12 cellular contexts compared by ENCODE assay signal in genomic region chr9:121289554-121290370, GRCh38. TPM values are rescaled to one million over a fixed set of nuclear protein-coding genes. Genes with fewer than 3 reads are reported as not detected.
DNase-seq lines count a peak whose midpoint lies in the region; ATAC-seq and TF ChIP-seq lines count a peak whose summit lies in the region.
"Had no signal": no experiment of that assay in that cellular context is flagged by ENCODE, and none has a peak within 500 bp of the region (broad histone marks: within the 10 kb centered on the region; RNA-seq: fewer than 3 reads in every experiment).

No MANE protein-coding gene starts in this region.

- CTCF ChIA-PET in HCT116 (lab: Charles Lee) = interaction anchor here (1.1 to 1.5 kb wide), 2 partner anchors 12 to 30 kb away, joined by 3 to 5 read pairs; no protein-coding TSS in a partner anchor

- DNase-seq in HCT116 (ENCODE audit: low read depth, low spot score) (no peak), RWPE2 (ENCODE audit: low spot score) (no peak), hepatocyte (ENCODE audit: low spot score) (no peak), activated gamma-delta T cell (lab: John Stamatoyannopoulos, UW) (no peak)
- DNase-seq in stimulated activated effector memory CD8-positive, alpha-beta T cell treated with anti-CD3 and anti-CD28 coated beads, Interleukin-12 subunit alpha, Interleukin-12 subunit beta, amount 100 ng/mL, for 72 hours (ENCODE audit: low spot score in 2 of 2) = no peak
- DNase-seq: naive thymus-derived CD4-positive, alpha-beta T cell; NCI-H1092; stimulated activated naive CD4-positive, alpha-beta T cell had no signal

- H3K79me2 ChIP-seq in HCT116 (ENCODE audit: insufficient read depth, low read length) (no peaks in the 10 kb centered on the region), hepatocyte (peaks cover 14% of the 10 kb centered on the region)

- RAD21 ChIA-PET in HCT116 (lab: Charles Lee; ENCODE audit: low non-redundant PET in 1 of 2, low total read pairs in 2 of 2, uncharacterized antibody in 2 of 2, unreplicated experiment in 2 of 2) = no interaction called here

- BruUV-seq in HCT116 (replicated peaks; lab: Mats Ljungman, UMichigan) = no TSS peak

- H3K9me2 ChIP-seq in HCT116 (ENCODE audit: insufficient read depth) (no peaks in the 10 kb centered on the region), hepatocyte (replicated peaks; ENCODE audit: insufficient read depth) (no peaks in the 10 kb centered on the region)

- WGBS in hepatocyte (ENCODE audit: low lambda C conversion rate, missing lambda C conversion rate) = 49% methylated on average over 11 of the region's 11 CpGs

- no peaks in the 10 kb centered on the region for H3K9me3 ChIP-seq in HCT116 (ENCODE audit: control insufficient read depth in 1 of 2, insufficient read depth in 1 of 2, low read depth in 1 of 2, low read length in 2 of 2)
- H3K9me3 ChIP-seq in RWPE2 (ENCODE audit: severe bottlenecking) = no peaks in the 10 kb centered on the region
- H3K9me3 ChIP-seq in hepatocyte (ENCODE audit: low read depth) = no peaks in the 10 kb centered on the region
- no peaks in the 10 kb centered on the region for H3K9me3 ChIP-seq in skeletal muscle tissue (ENCODE audit: control insufficient read depth in 3 of 3, low read length in 3 of 3)

- ATAC-seq in HCT116 = no peak
- no peak for ATAC-seq in RWPE2 (ENCODE audit: low read depth)
- ATAC-seq in stimulated activated effector memory CD8-positive, alpha-beta T cell treated with anti-CD3 and anti-CD28 coated beads, Interleukin-12 subunit alpha, Interleukin-12 subunit beta, amount 100 ng/mL, for 72 hours = no peak
- no peak for ATAC-seq in HG03442 (IDR thresholded peaks at IDR 0.05; ENCODE audit: unreplicated experiment)
- ATAC-seq in HG03139 (IDR thresholded peaks at IDR 0.05; ENCODE audit: unreplicated experiment) = no peak

- no peak overlapping the region for H3K27ac Mint-ChIP-seq in stimulated activated effector memory CD8-positive, alpha-beta T cell treated with anti-CD3 and anti-CD28 coated beads, Interleukin-12 subunit alpha, Interleukin-12 subunit beta, amount 100 ng/mL, for 72 hours
- H3K27ac Mint-ChIP-seq: naive thymus-derived CD4-positive, alpha-beta T cell had no signal

- H3K27me3 ChIP-seq in HCT116 (ENCODE audit: insufficient read depth, low read length) (no peaks in the 10 kb centered on the region), RWPE2 (ENCODE audit: insufficient read depth, poor library complexity, severe bottlenecking) (no peaks in the 10 kb centered on the region), hepatocyte (no peaks in the 10 kb centered on the region), skeletal muscle tissue (ENCODE audit: control insufficient read depth in 3 of 3, insufficient read depth in 3 of 3, low read length in 3 of 3) (no peaks in the 10 kb centered on the region)

- H3K4me1 ChIP-seq in HCT116 (ENCODE audit: control insufficient read depth in 1 of 2, insufficient read depth in 2 of 2, low read length in 2 of 2) (peaks cover 53 to 55% of the 10 kb centered on the region in 2 experiments), RWPE2 (ENCODE audit: insufficient read depth, poor library complexity, severe bottlenecking) (peaks cover 42% of the 10 kb centered on the region), hepatocyte (ENCODE audit: insufficient read depth) (peaks cover 51% of the 10 kb centered on the region), skeletal muscle tissue (ENCODE audit: control insufficient read depth in 3 of 3, insufficient read depth in 3 of 3, low read length in 3 of 3) (peaks cover 76 to 78% (median 77%) of the 10 kb centered on the region in 3 donors)

- H4K20me1 ChIP-seq in HCT116 (ENCODE audit: insufficient read depth) (no peaks in the 10 kb centered on the region), hepatocyte (ENCODE audit: insufficient read depth, poor library complexity, severe bottlenecking) (no peaks in the 10 kb centered on the region)

- H3K9ac ChIP-seq in HCT116 (ENCODE audit: low read length) = peak overlapping the region; percentile 70
- peak overlapping the region in 2 of 3 donors; percentile 44 to 66 for H3K9ac ChIP-seq in skeletal muscle tissue (ENCODE audit: low read depth in 1 of 3, low read length in 3 of 3)

- H3K4me2 ChIP-seq in HCT116 (ENCODE audit: low read length) (peak overlapping the region; percentile 84), hepatocyte (peak overlapping the region; percentile 59)

- H3K4me1 Mint-ChIP-seq in stimulated activated effector memory CD8-positive, alpha-beta T cell treated with anti-CD3 and anti-CD28 coated beads, Interleukin-12 subunit alpha, Interleukin-12 subunit beta, amount 100 ng/mL, for 72 hours = peaks cover 7% of the 10 kb centered on the region

- no peaks in the 10 kb centered on the region for H3K9me3 Mint-ChIP-seq in stimulated activated effector memory CD8-positive, alpha-beta T cell treated with anti-CD3 and anti-CD28 coated beads, Interleukin-12 subunit alpha, Interleukin-12 subunit beta, amount 100 ng/mL, for 72 hours
- H3K9me3 Mint-ChIP-seq: naive thymus-derived CD4-positive, alpha-beta T cell had no signal

- no peak overlapping the region for H2AFZ ChIP-seq in HCT116 (ENCODE audit: low read depth, low read length, poor library complexity, severe bottlenecking)
- no peak overlapping the region for H2AFZ ChIP-seq in hepatocyte

- no peak for TF ChIP-seq RAD21 in HCT116 (IDR thresholded peaks at IDR 0.05; ENCODE audit: low read depth)

- H3K4me3 Mint-ChIP-seq in stimulated activated effector memory CD8-positive, alpha-beta T cell treated with anti-CD3 and anti-CD28 coated beads, Interleukin-12 subunit alpha, Interleukin-12 subunit beta, amount 100 ng/mL, for 72 hours = no peak overlapping the region
- H3K4me3 Mint-ChIP-seq: naive thymus-derived CD4-positive, alpha-beta T cell had no signal

- no peak for TF ChIP-seq POLR2A in HCT116 (IDR thresholded peaks at IDR 0.05; ENCODE audit: borderline replicate concordance, extremely low read depth, insufficient read depth, insufficient read length)

- no peaks in the 10 kb centered on the region for H3K36me3 ChIP-seq in HCT116 (ENCODE audit: control insufficient read depth in 1 of 2, insufficient read depth in 2 of 2, low read length in 2 of 2)
- H3K36me3 ChIP-seq in RWPE2 (ENCODE audit: low read depth) = peaks cover 4% of the 10 kb centered on the region; the same call in 1 of the 2 replicates
- no peaks in the 10 kb centered on the region for H3K36me3 ChIP-seq in hepatocyte (replicated peaks; ENCODE audit: insufficient read depth, low read depth)
- peaks cover 2 to 6% (median 2%) of the 10 kb centered on the region in 3 donors for H3K36me3 ChIP-seq in skeletal muscle tissue (ENCODE audit: control insufficient read depth in 3 of 3, insufficient read depth in 3 of 3, low read length in 3 of 3)
- H3K36me3 ChIP-seq: WERI-Rb-1 had no signal

- POLR2A ChIA-PET in HCT116 (lab: Charles Lee) = no interaction called here

- TF ChIP-seq CTCF in HCT116 (IDR thresholded peaks at IDR 0.05 in 2 of 3, conservative IDR thresholded peaks at IDR 0.05 in 1 of 3; ENCODE audit: borderline replicate concordance in 1 of 3, insufficient read depth in 1 of 3, low read depth in 2 of 3, low read length in 2 of 3) (no peak), RWPE2 (IDR thresholded peaks at IDR 0.05; ENCODE audit: poor library complexity, severe bottlenecking) (no peak), hepatocyte (IDR thresholded peaks at IDR 0.05; ENCODE audit: poor library complexity) (no peak)

- H3K4me3 ChIP-seq in HCT116 (replicated peaks in 1 of 2; ENCODE audit: low read depth in 1 of 2, low read length in 2 of 2) (no peak overlapping the region), RWPE2 (ENCODE audit: severe bottlenecking) (no peak overlapping the region), hepatocyte (no peak overlapping the region), skeletal muscle tissue (ENCODE audit: low read length in 3 of 3) (peak overlapping the region in 2 of 3 donors; percentile 2 to 36)

- H3K27ac ChIP-seq in HCT116 (ENCODE audit: low read depth, low read length) (peak overlapping the region; percentile 99), RWPE2 (ENCODE audit: poor library complexity, severe bottlenecking) (peak overlapping the region; percentile 93), hepatocyte (peak overlapping the region; percentile 95), skeletal muscle tissue (ENCODE audit: low read depth, low read length) (peak overlapping the region; percentile 98)
- H3K27ac ChIP-seq: WERI-Rb-1 had no signal

- intact Hi-C loops in HCT116 (cut with micrococcal nuclease) = loop anchor here (10.0 kb wide), 1 partner anchor 305 kb away; no protein-coding TSS in a partner anchor

- no peaks in the 10 kb centered on the region for H3K36me3 Mint-ChIP-seq in stimulated activated effector memory CD8-positive, alpha-beta T cell treated with anti-CD3 and anti-CD28 coated beads, Interleukin-12 subunit alpha, Interleukin-12 subunit beta, amount 100 ng/mL, for 72 hours

TF ChIP-seq in HCT116, 20 proteins besides CTCF, POLR2A, EP300 and RAD21 (continues in another document):
- no peak for TF ChIP-seq POLR2AphosphoS5 (IDR thresholded peaks at IDR 0.05; ENCODE audit: low read depth, low read length)
- TF ChIP-seq FOSL1 (IDR thresholded peaks at IDR 0.05; ENCODE audit: low read depth) = no peak
- no peak for TF ChIP-seq MAX (IDR thresholded peaks at IDR 0.05)
- no peak for TF ChIP-seq JUND (IDR thresholded peaks at IDR 0.05)
- no peak for TF ChIP-seq EZH2phosphoT487 (IDR thresholded peaks at IDR 0.05; ENCODE audit: borderline replicate concordance)
- TF ChIP-seq ELF1 (IDR thresholded peaks at IDR 0.05; ENCODE audit: borderline replicate concordance, low read depth) = no peak
- TF ChIP-seq YY1 (IDR thresholded peaks at IDR 0.05; ENCODE audit: extremely low read depth, insufficient replicate concordance, low read depth, low read length) = no peak
- no peak for TF ChIP-seq ATF3 (IDR thresholded peaks at IDR 0.05)
- TF ChIP-seq EZH2 (IDR thresholded peaks at IDR 0.05) = no peak
- TF ChIP-seq CBX3 (IDR thresholded peaks at IDR 0.05; ENCODE audit: low read depth) = no peak
- TF ChIP-seq SIN3A (IDR thresholded peaks at IDR 0.05; ENCODE audit: low read depth) = no peak
- no peak for TF ChIP-seq ZFX (IDR thresholded peaks at IDR 0.05)
- no peak for TF ChIP-seq TCF7L2 (IDR thresholded peaks at IDR 0.05; ENCODE audit: borderline replicate concordance, extremely low read depth, insufficient read depth, insufficient read length)
- TF ChIP-seq SP1 (IDR thresholded peaks at IDR 0.05; ENCODE audit: low read depth) = no peak

RNA-seq across cellular contexts. Expression of gene GSN, which starts 21.8 kb away (rescaled TPM):
- total RNA-seq in HCT116 (2021; ENCODE audit: unreplicated experiment) (71.3 TPM), hepatocyte (369 and 396 TPM in 2 replicates), skeletal muscle tissue (342 TPM)
- polyA plus RNA-seq in HCT116 (2012) = 148 and 181 TPM in 2 replicates
- 321 and 404 TPM in 2 replicates for polyA plus RNA-seq in hepatocyte

Comparison
In these comparisons a context has a peak if more than half of its experiments do, and no peak if none do; other contexts are left out.
1. H3K4me3 ChIP-seq: peak in skeletal muscle tissue (2 of 3); none in HCT116 (0 of 2), RWPE2 (single experiment) and hepatocyte (single experiment).
2. Peak in every context shown above with its lines, with median percentiles within 50 percentile points of each other: H3K27ac ChIP-seq.